ENCODE assay signal across 2 cellular contexts in the genomic region with DNA sequence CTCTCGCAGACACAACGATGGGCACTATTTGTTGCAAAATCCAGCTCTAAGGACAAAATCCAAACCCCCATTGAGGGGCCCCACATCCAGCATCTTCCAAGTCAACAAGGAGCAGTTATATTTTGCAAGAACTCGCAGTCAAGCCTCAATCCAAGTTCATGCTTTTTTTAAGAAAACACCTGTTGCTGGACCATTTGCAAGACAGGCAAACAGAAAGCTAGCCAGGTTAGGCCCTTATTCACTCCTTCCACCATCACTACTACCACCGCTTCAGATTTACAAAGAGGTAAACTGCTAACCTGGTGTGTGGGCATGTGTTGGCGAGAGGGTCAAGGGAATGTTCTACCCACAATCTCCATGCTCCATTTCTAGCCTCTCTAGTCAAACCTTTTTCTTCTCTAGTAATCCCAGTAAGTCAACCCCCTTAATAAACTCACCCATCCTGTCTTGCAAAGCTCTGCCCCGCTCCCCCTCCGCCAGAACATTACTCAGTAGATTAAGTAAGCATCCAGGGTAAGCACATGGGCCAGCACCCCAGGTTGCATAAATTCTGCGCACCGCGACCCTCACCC.
TF ChIP-seq lines count a peak whose summit lies in the region.

No MANE protein-coding gene starts in this region.

TF ChIP-seq in SK-N-SH, 30 proteins besides CTCF, POLR2A, EP300 and RAD21 (continued from another document):
- TF ChIP-seq, protein P1, sequence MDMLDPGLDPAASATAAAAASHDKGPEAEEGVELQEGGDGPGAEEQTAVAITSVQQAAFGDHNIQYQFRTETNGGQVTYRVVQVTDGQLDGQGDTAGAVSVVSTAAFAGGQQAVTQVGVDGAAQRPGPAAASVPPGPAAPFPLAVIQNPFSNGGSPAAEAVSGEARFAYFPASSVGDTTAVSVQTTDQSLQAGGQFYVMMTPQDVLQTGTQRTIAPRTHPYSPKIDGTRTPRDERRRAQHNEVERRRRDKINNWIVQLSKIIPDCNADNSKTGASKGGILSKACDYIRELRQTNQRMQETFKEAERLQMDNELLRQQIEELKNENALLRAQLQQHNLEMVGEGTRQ (IDR thresholded peaks at IDR 0.05; ENCODE audit: borderline replicate concordance, low read depth, low read length): no peak
- TF ChIP-seq SMC3 (IDR thresholded peaks at IDR 0.05; ENCODE audit: low read depth, low read length) (no peak), FOSL2 (IDR thresholded peaks at IDR 0.05; ENCODE audit: borderline replicate concordance, low read depth) (no peak), NRF1 (IDR thresholded peaks at IDR 0.05; ENCODE audit: low read depth, low read length) (no peak), SIN3A (IDR thresholded peaks at IDR 0.05; ENCODE audit: borderline replicate concordance, low read depth, low read length) (no peak), RCOR1 (IDR thresholded peaks at IDR 0.05; ENCODE audit: low read length) (no peak), JUND (IDR thresholded peaks at IDR 0.05) (no peak), RFX5 (IDR thresholded peaks at IDR 0.05; ENCODE audit: low read length) (no peak), TEAD4 (IDR thresholded peaks at IDR 0.05; ENCODE audit: borderline replicate concordance, insufficient read depth) (no peak), TAF1 (IDR thresholded peaks at IDR 0.05; ENCODE audit: borderline replicate concordance, low read depth, low read length) (no peak), ELF1 (IDR thresholded peaks at IDR 0.05) (no peak)
- TF ChIP-seq, protein P2, sequence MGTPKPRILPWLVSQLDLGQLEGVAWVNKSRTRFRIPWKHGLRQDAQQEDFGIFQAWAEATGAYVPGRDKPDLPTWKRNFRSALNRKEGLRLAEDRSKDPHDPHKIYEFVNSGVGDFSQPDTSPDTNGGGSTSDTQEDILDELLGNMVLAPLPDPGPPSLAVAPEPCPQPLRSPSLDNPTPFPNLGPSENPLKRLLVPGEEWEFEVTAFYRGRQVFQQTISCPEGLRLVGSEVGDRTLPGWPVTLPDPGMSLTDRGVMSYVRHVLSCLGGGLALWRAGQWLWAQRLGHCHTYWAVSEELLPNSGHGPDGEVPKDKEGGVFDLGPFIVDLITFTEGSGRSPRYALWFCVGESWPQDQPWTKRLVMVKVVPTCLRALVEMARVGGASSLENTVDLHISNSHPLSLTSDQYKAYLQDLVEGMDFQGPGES (IDR thresholded peaks at IDR 0.05; ENCODE audit: low read depth, low read length): no peak
- TF ChIP-seq, protein P3, sequence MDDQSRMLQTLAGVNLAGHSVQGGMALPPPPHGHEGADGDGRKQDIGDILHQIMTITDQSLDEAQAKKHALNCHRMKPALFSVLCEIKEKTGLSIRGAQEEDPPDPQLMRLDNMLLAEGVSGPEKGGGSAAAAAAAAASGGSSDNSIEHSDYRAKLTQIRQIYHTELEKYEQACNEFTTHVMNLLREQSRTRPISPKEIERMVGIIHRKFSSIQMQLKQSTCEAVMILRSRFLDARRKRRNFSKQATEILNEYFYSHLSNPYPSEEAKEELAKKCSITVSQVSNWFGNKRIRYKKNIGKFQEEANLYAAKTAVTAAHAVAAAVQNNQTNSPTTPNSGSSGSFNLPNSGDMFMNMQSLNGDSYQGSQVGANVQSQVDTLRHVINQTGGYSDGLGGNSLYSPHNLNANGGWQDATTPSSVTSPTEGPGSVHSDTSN (IDR thresholded peaks at IDR 0.05): no peak
- TF ChIP-seq, protein P4, sequence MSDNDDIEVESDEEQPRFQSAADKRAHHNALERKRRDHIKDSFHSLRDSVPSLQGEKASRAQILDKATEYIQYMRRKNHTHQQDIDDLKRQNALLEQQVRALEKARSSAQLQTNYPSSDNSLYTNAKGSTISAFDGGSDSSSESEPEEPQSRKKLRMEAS (IDR thresholded peaks at IDR 0.05; ENCODE audit: low read depth): no peak

TF ChIP-seq in SK-N-SH treated with all-trans-retinoic acid at 6 μM for 48 hours, 23 proteins besides CTCF, POLR2A, EP300 and RAD21 (continued from another document):
- TF ChIP-seq, protein P5, sequence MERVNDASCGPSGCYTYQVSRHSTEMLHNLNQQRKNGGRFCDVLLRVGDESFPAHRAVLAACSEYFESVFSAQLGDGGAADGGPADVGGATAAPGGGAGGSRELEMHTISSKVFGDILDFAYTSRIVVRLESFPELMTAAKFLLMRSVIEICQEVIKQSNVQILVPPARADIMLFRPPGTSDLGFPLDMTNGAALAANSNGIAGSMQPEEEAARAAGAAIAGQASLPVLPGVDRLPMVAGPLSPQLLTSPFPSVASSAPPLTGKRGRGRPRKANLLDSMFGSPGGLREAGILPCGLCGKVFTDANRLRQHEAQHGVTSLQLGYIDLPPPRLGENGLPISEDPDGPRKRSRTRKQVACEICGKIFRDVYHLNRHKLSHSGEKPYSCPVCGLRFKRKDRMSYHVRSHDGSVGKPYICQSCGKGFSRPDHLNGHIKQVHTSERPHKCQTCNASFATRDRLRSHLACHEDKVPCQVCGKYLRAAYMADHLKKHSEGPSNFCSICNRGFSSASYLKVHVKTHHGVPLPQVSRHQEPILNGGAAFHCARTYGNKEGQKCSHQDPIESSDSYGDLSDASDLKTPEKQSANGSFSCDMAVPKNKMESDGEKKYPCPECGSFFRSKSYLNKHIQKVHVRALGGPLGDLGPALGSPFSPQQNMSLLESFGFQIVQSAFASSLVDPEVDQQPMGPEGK (CRISPR knock-in tag; IDR thresholded peaks at IDR 0.05; ENCODE audit: borderline replicate concordance): no peak
- TF ChIP-seq RARB (CRISPR knock-in tag; IDR thresholded peaks at IDR 0.05): no peak
- TF ChIP-seq ISL1 (CRISPR knock-in tag; IDR thresholded peaks at IDR 0.05): no peak
- TF ChIP-seq, protein P6, sequence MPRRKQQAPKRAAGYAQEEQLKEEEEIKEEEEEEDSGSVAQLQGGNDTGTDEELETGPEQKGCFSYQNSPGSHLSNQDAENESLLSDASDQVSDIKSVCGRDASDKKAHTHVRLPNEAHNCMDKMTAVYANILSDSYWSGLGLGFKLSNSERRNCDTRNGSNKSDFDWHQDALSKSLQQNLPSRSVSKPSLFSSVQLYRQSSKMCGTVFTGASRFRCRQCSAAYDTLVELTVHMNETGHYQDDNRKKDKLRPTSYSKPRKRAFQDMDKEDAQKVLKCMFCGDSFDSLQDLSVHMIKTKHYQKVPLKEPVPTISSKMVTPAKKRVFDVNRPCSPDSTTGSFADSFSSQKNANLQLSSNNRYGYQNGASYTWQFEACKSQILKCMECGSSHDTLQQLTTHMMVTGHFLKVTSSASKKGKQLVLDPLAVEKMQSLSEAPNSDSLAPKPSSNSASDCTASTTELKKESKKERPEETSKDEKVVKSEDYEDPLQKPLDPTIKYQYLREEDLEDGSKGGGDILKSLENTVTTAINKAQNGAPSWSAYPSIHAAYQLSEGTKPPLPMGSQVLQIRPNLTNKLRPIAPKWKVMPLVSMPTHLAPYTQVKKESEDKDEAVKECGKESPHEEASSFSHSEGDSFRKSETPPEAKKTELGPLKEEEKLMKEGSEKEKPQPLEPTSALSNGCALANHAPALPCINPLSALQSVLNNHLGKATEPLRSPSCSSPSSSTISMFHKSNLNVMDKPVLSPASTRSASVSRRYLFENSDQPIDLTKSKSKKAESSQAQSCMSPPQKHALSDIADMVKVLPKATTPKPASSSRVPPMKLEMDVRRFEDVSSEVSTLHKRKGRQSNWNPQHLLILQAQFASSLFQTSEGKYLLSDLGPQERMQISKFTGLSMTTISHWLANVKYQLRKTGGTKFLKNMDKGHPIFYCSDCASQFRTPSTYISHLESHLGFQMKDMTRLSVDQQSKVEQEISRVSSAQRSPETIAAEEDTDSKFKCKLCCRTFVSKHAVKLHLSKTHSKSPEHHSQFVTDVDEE (CRISPR knock-in tag; IDR thresholded peaks at IDR 0.05): no peak
- no peak for TF ChIP-seq ZNF70 (CRISPR knock-in tag; IDR thresholded peaks at IDR 0.05)
- TF ChIP-seq TOX (CRISPR knock-in tag; IDR thresholded peaks at IDR 0.05; ENCODE audit: borderline replicate concordance): no peak
- TF ChIP-seq CSDC2 (CRISPR knock-in tag; IDR thresholded peaks at IDR 0.05): no peak
